In genomic region chr20:17806739-17807441, GRCh38 we compare ENCODE assay signal across 10 cellular contexts.
DNase-seq lines count a peak whose midpoint lies in the region; ATAC-seq, FAIRE-seq and TF ChIP-seq lines count a peak whose summit lies in the region.
"Had no signal": no experiment of that assay in that cellular context is flagged by ENCODE, and none has a peak within 500 bp of the region (broad histone marks: within the 10 kb centered on the region; RNA-seq: fewer than 3 reads in every experiment).

No MANE protein-coding gene starts in this region.

- peak overlapping the region; percentile 53 for H3K4me2 ChIP-seq in astrocyte (ENCODE audit: low read length)

- no peak for TF ChIP-seq CTCF in BE2C (IDR thresholded peaks at IDR 0.05; ENCODE audit: low read depth, low read length)
- no peak for TF ChIP-seq CTCF in astrocyte (IDR thresholded peaks at IDR 0.05; ENCODE audit: insufficient read depth, low read depth, low read length)
- peak; percentile 29 for TF ChIP-seq CTCF in left ventricle myocardium inferior (IDR thresholded peaks at IDR 0.05; ENCODE audit: borderline replicate concordance)

- CTCF ChIA-PET in activated naive CD4-positive, alpha-beta T cell treated with anti-CD3 and anti-CD28 coated beads, Interleukin-2, amount 10 ng/mL, durations not matched to agents 7 days and 5 days (lab: Charles Lee): no interaction called here
- CTCF ChIA-PET in activated CD8-positive, alpha-beta memory T cell treated with anti-CD3 and anti-CD28 coated beads, Interleukin-2, amount 10 ng/mL, durations not matched to agents 7 days and 5 days (lab: Charles Lee): no interaction called here

- H3K27ac Mint-ChIP-seq in astrocyte (ENCODE audit: unreplicated experiment): no peak overlapping the region
- H3K27ac Mint-ChIP-seq in activated naive CD4-positive, alpha-beta T cell treated with anti-CD3 and anti-CD28 coated beads, Interleukin-2, amount 10 ng/mL, durations not matched to agents 7 days and 5 days: no peak overlapping the region
- H3K27ac Mint-ChIP-seq in activated CD8-positive, alpha-beta memory T cell treated with anti-CD3 and anti-CD28 coated beads, Interleukin-2, amount 10 ng/mL, durations not matched to agents 7 days and 5 days: no peak overlapping the region

- H3K4me1 ChIP-seq in BE2C (no peaks in the 10 kb centered on the region), astrocyte (ENCODE audit: insufficient read depth, low read length) (peaks cover 19% of the 10 kb centered on the region), left ventricle myocardium inferior (peaks cover 42% of the 10 kb centered on the region)

- no peaks in the 10 kb centered on the region for H3K36me3 ChIP-seq in BE2C
- H3K36me3 ChIP-seq in astrocyte (ENCODE audit: insufficient read depth, low read length): no peaks in the 10 kb centered on the region
- no peaks in the 10 kb centered on the region for H3K36me3 ChIP-seq in left ventricle myocardium inferior
- H3K36me3 ChIP-seq: neutrophil had no signal

- H3K79me2 ChIP-seq in astrocyte (ENCODE audit: insufficient read depth, low read length): no peaks in the 10 kb centered on the region

- peaks cover 2% of the 10 kb centered on the region for H3K9me3 Mint-ChIP-seq in astrocyte (ENCODE audit: unreplicated experiment)
- no peaks in the 10 kb centered on the region for H3K9me3 Mint-ChIP-seq in activated naive CD4-positive, alpha-beta T cell treated with anti-CD3 and anti-CD28 coated beads, Interleukin-2, amount 10 ng/mL, durations not matched to agents 7 days and 5 days
- H3K9me3 Mint-ChIP-seq in activated CD8-positive, alpha-beta memory T cell treated with anti-CD3 and anti-CD28 coated beads, Interleukin-2, amount 10 ng/mL, durations not matched to agents 7 days and 5 days (ENCODE audit: low read depth): no peaks in the 10 kb centered on the region

- no peaks in the 10 kb centered on the region for H4K20me1 ChIP-seq in astrocyte (ENCODE audit: insufficient read depth, low read length)

- intact Hi-C loops in left ventricle myocardium inferior (cut with micrococcal nuclease) (no loop called here), posterior cingulate gyrus (cut with DNase I) (no loop called here)

- no peak overlapping the region for H3K4me3 ChIP-seq in BE2C (ENCODE audit: low read depth, low read length)
- H3K4me3 ChIP-seq in astrocyte (ENCODE audit: insufficient read depth, low read depth, low read length): no peak overlapping the region
- H3K4me3 ChIP-seq in left ventricle myocardium inferior: peak overlapping the region; percentile 36

- H3K27me3 ChIP-seq in BE2C (no peaks in the 10 kb centered on the region), astrocyte (ENCODE audit: insufficient read depth, low read length) (no peaks in the 10 kb centered on the region), left ventricle myocardium inferior (ENCODE audit: low read depth) (no peaks in the 10 kb centered on the region)
- H3K27me3 ChIP-seq: neutrophil had no signal

- no peaks in the 10 kb centered on the region for H3K36me3 Mint-ChIP-seq in astrocyte (ENCODE audit: low read depth, unreplicated experiment)
- H3K36me3 Mint-ChIP-seq in activated naive CD4-positive, alpha-beta T cell treated with anti-CD3 and anti-CD28 coated beads, Interleukin-2, amount 10 ng/mL, durations not matched to agents 7 days and 5 days: no peaks in the 10 kb centered on the region
- H3K36me3 Mint-ChIP-seq in activated CD8-positive, alpha-beta memory T cell treated with anti-CD3 and anti-CD28 coated beads, Interleukin-2, amount 10 ng/mL, durations not matched to agents 7 days and 5 days: no peaks in the 10 kb centered on the region

- peaks cover 6% of the 10 kb centered on the region for H3K4me1 Mint-ChIP-seq in astrocyte (ENCODE audit: low read depth, unreplicated experiment)
- no peaks in the 10 kb centered on the region for H3K4me1 Mint-ChIP-seq in activated naive CD4-positive, alpha-beta T cell treated with anti-CD3 and anti-CD28 coated beads, Interleukin-2, amount 10 ng/mL, durations not matched to agents 7 days and 5 days
- H3K4me1 Mint-ChIP-seq in activated CD8-positive, alpha-beta memory T cell treated with anti-CD3 and anti-CD28 coated beads, Interleukin-2, amount 10 ng/mL, durations not matched to agents 7 days and 5 days: no peaks in the 10 kb centered on the region

- H3K4me3 Mint-ChIP-seq in astrocyte (ENCODE audit: unreplicated experiment): no peak overlapping the region
- no peak overlapping the region for H3K4me3 Mint-ChIP-seq in activated naive CD4-positive, alpha-beta T cell treated with anti-CD3 and anti-CD28 coated beads, Interleukin-2, amount 10 ng/mL, durations not matched to agents 7 days and 5 days
- no peak overlapping the region for H3K4me3 Mint-ChIP-seq in activated CD8-positive, alpha-beta memory T cell treated with anti-CD3 and anti-CD28 coated beads, Interleukin-2, amount 10 ng/mL, durations not matched to agents 7 days and 5 days

- ATAC-seq in activated CD8-positive, alpha-beta memory T cell treated with anti-CD3 and anti-CD28 coated beads, Interleukin-2, amount 10 ng/mL, durations not matched to agents 7 days and 5 days: no peak

- peak overlapping the region; percentile 87 for H2AFZ ChIP-seq in astrocyte (ENCODE audit: low read depth, low read length)

- H3K27me3 Mint-ChIP-seq in astrocyte (ENCODE audit: low read depth, unreplicated experiment): peaks cover 6% of the 10 kb centered on the region
- H3K27me3 Mint-ChIP-seq in activated naive CD4-positive, alpha-beta T cell treated with anti-CD3 and anti-CD28 coated beads, Interleukin-2, amount 10 ng/mL, durations not matched to agents 7 days and 5 days: peaks cover 5% of the 10 kb centered on the region
- peaks cover 10% of the 10 kb centered on the region for H3K27me3 Mint-ChIP-seq in activated CD8-positive, alpha-beta memory T cell treated with anti-CD3 and anti-CD28 coated beads, Interleukin-2, amount 10 ng/mL, durations not matched to agents 7 days and 5 days

- DNase-seq in BE2C (peak; percentile 33), astrocyte (ENCODE audit: low read depth) (peak; percentile 78), left ventricle myocardium inferior (peak; percentile 85), posterior cingulate gyrus (peak in 7 of 10 donors; percentile 25 to 91 (median 48)), NCI-H146 (lab: John Stamatoyannopoulos, UW) (no peak)
- DNase-seq in activated CD4-positive, alpha-beta T cell treated with anti-CD3 and anti-CD28 coated beads, Interleukin-2, amount 50 U/mL, for 1 hour: no peak
- no peak for DNase-seq in activated naive CD4-positive, alpha-beta T cell treated with anti-CD3 and anti-CD28 coated beads, Interleukin-2, amount 10 ng/mL, durations not matched to agents 7 days and 5 days
- DNase-seq in activated CD8-positive, alpha-beta memory T cell treated with anti-CD3 and anti-CD28 coated beads, Interleukin-2, amount 10 ng/mL, durations not matched to agents 7 days and 5 days: no peak
- DNase-seq: KBM-7 had no signal

- H3K27ac ChIP-seq in astrocyte (ENCODE audit: low read depth, low read length) (peak overlapping the region; percentile 3), left ventricle myocardium inferior (replicated peaks) (peak overlapping the region; percentile 86)
- H3K27ac ChIP-seq: neutrophil had no signal

- no peak for FAIRE-seq in astrocyte (lab: Jason Lieb, UNC)

- H3K9me3 ChIP-seq in BE2C (no peaks in the 10 kb centered on the region), astrocyte (ENCODE audit: insufficient read depth, low read depth, low read length) (no peaks in the 10 kb centered on the region), left ventricle myocardium inferior (replicated peaks) (no peaks in the 10 kb centered on the region)
- H3K9me3 ChIP-seq: neutrophil had no signal

- H3K9ac ChIP-seq in astrocyte (ENCODE audit: low read length): no peak overlapping the region

Comparison
In these comparisons a context has a peak if more than half of its experiments do, and no peak if none do; other contexts are left out.
1. DNase-seq: peak in BE2C (single experiment), astrocyte (single experiment), left ventricle myocardium inferior (single experiment) and posterior cingulate gyrus (7 of 10); none in activated CD4-positive, alpha-beta T cell treated with anti-CD3 and anti-CD28 coated beads, Interleukin-2, amount 50 U/mL, for 1 hour (single experiment), activated naive CD4-positive, alpha-beta T cell treated with anti-CD3 and anti-CD28 coated beads, Interleukin-2, amount 10 ng/mL, durations not matched to agents 7 days and 5 days (single experiment), activated CD8-positive, alpha-beta memory T cell treated with anti-CD3 and anti-CD28 coated beads, Interleukin-2, amount 10 ng/mL, durations not matched to agents 7 days and 5 days (single experiment) and NCI-H146 (single experiment).